In the genomic region with DNA sequence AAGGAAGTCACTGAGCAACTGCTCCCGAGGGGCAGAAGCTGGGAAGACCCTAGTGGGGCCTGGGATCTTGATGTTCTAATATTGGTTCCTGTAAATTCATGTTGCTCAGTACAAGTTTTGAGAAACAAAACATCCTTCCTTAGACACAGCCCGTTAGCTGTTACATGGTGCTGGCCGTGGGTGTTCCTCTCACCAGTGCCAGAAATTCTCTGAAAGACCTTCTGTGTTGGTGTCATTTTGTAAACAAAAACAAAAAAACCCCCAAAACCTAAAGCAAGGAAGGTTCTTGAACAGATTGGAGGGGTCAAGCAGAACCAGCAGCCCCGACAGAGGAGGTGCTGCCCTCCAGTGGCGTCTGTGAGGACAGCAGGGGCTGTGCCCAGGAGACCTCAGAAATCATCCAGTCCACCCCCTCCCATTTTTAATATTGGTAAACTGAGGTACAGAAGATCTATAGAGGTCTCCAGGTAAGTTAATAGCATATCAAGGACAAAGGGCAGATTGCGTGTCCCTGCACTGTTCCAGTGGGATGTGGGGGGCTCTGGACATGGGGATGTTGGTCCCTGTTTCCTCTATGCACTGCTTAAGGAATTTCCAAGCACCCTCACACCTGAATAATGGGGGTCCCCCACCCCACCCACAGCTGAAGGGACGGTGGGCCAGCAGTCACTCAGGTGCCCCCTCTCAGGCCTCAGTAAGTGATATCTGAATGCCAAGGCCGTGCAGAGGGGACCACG, we compare ENCODE assay signal across 1 cellular context.
TF ChIP-seq lines count a peak whose summit lies in the region.

No MANE protein-coding gene starts in this region.

TF ChIP-seq in K562, 482 proteins besides CTCF, POLR2A, EP300 and RAD21 (continued from another document and continues in another):
- TF ChIP-seq, protein P1, sequence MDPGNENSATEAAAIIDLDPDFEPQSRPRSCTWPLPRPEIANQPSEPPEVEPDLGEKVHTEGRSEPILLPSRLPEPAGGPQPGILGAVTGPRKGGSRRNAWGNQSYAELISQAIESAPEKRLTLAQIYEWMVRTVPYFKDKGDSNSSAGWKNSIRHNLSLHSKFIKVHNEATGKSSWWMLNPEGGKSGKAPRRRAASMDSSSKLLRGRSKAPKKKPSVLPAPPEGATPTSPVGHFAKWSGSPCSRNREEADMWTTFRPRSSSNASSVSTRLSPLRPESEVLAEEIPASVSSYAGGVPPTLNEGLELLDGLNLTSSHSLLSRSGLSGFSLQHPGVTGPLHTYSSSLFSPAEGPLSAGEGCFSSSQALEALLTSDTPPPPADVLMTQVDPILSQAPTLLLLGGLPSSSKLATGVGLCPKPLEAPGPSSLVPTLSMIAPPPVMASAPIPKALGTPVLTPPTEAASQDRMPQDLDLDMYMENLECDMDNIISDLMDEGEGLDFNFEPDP (CRISPR knock-in tag; IDR thresholded peaks at IDR 0.05): no peak
- TF ChIP-seq, protein P2, sequence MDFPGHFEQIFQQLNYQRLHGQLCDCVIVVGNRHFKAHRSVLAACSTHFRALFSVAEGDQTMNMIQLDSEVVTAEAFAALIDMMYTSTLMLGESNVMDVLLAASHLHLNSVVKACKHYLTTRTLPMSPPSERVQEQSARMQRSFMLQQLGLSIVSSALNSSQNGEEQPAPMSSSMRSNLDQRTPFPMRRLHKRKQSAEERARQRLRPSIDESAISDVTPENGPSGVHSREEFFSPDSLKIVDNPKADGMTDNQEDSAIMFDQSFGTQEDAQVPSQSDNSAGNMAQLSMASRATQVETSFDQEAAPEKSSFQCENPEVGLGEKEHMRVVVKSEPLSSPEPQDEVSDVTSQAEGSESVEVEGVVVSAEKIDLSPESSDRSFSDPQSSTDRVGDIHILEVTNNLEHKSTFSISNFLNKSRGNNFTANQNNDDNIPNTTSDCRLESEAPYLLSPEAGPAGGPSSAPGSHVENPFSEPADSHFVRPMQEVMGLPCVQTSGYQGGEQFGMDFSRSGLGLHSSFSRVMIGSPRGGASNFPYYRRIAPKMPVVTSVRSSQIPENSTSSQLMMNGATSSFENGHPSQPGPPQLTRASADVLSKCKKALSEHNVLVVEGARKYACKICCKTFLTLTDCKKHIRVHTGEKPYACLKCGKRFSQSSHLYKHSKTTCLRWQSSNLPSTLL (IDR thresholded peaks at IDR 0.05): no peak
- TF ChIP-seq ZC3H8 (IDR thresholded peaks at IDR 0.05): no peak
- TF ChIP-seq, protein P3, sequence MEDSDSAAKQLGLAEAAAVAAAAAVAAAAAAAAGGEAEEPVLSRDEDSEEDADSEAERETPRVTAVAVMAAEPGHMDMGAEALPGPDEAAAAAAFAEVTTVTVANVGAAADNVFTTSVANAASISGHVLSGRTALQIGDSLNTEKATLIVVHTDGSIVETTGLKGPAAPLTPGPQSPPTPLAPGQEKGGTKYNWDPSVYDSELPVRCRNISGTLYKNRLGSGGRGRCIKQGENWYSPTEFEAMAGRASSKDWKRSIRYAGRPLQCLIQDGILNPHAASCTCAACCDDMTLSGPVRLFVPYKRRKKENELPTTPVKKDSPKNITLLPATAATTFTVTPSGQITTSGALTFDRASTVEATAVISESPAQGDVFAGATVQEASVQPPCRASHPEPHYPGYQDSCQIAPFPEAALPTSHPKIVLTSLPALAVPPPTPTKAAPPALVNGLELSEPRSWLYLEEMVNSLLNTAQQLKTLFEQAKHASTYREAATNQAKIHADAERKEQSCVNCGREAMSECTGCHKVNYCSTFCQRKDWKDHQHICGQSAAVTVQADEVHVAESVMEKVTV (CRISPR knock-in tag; IDR thresholded peaks at IDR 0.05): peak; percentile 40; the same call in 1 of the 2 replicates
- TF ChIP-seq NONO (IDR thresholded peaks at IDR 0.05; ENCODE audit: low read depth in 2 of 2, low read length in 1 of 2): no peak
- no peak for TF ChIP-seq RBFOX2 (IDR thresholded peaks at IDR 0.05; ENCODE audit: low read depth, low read length)
- peak; percentile 64; the same call in 1 of the 2 replicates for TF ChIP-seq ZBTB7A (IDR thresholded peaks at IDR 0.05; ENCODE audit: borderline replicate concordance, control insufficient read depth, low read depth, low read length)
- TF ChIP-seq, protein P4, sequence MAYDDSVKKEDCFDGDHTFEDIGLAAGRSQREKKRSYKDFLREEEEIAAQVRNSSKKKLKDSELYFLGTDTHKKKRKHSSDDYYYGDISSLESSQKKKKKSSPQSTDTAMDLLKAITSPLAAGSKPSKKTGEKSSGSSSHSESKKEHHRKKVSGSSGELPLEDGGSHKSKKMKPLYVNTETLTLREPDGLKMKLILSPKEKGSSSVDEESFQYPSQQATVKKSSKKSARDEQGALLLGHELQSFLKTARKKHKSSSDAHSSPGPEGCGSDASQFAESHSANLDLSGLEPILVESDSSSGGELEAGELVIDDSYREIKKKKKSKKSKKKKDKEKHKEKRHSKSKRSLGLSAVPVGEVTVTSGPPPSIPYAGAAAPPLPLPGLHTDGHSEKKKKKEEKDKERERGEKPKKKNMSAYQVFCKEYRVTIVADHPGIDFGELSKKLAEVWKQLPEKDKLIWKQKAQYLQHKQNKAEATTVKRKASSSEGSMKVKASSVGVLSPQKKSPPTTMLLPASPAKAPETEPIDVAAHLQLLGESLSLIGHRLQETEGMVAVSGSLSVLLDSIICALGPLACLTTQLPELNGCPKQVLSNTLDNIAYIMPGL (CRISPR knock-in tag; IDR thresholded peaks at IDR 0.05): no peak
- TF ChIP-seq TEAD1 (CRISPR knock-in tag; IDR thresholded peaks at IDR 0.05): no peak
- no peak for TF ChIP-seq PRPF4 (IDR thresholded peaks at IDR 0.05; ENCODE audit: insufficient read depth, low read depth, low read length, poor library complexity, severe bottlenecking)
- TF ChIP-seq, protein P5, sequence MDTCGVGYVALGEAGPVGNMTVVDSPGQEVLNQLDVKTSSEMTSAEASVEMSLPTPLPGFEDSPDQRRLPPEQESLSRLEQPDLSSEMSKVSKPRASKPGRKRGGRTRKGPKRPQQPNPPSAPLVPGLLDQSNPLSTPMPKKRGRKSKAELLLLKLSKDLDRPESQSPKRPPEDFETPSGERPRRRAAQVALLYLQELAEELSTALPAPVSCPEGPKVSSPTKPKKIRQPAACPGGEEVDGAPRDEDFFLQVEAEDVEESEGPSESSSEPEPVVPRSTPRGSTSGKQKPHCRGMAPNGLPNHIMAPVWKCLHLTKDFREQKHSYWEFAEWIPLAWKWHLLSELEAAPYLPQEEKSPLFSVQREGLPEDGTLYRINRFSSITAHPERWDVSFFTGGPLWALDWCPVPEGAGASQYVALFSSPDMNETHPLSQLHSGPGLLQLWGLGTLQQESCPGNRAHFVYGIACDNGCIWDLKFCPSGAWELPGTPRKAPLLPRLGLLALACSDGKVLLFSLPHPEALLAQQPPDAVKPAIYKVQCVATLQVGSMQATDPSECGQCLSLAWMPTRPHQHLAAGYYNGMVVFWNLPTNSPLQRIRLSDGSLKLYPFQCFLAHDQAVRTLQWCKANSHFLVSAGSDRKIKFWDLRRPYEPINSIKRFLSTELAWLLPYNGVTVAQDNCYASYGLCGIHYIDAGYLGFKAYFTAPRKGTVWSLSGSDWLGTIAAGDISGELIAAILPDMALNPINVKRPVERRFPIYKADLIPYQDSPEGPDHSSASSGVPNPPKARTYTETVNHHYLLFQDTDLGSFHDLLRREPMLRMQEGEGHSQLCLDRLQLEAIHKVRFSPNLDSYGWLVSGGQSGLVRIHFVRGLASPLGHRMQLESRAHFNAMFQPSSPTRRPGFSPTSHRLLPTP (IDR thresholded peaks at IDR 0.05; ENCODE audit: borderline replicate concordance, extremely low read depth, insufficient read length): no peak
- TF ChIP-seq SNIP1 (IDR thresholded peaks at IDR 0.05; ENCODE audit: low read depth): no peak
- TF ChIP-seq, protein P6, sequence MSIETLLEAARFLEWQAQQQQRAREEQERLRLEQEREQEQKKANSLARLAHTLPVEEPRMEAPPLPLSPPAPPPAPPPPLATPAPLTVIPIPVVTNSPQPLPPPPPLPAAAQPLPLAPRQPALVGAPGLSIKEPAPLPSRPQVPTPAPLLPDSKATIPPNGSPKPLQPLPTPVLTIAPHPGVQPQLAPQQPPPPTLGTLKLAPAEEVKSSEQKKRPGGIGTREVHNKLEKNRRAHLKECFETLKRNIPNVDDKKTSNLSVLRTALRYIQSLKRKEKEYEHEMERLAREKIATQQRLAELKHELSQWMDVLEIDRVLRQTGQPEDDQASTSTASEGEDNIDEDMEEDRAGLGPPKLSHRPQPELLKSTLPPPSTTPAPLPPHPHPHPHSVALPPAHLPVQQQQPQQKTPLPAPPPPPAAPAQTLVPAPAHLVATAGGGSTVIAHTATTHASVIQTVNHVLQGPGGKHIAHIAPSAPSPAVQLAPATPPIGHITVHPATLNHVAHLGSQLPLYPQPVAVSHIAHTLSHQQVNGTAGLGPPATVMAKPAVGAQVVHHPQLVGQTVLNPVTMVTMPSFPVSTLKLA (conservative IDR thresholded peaks at IDR 0.05): no peak
- TF ChIP-seq, protein P7, sequence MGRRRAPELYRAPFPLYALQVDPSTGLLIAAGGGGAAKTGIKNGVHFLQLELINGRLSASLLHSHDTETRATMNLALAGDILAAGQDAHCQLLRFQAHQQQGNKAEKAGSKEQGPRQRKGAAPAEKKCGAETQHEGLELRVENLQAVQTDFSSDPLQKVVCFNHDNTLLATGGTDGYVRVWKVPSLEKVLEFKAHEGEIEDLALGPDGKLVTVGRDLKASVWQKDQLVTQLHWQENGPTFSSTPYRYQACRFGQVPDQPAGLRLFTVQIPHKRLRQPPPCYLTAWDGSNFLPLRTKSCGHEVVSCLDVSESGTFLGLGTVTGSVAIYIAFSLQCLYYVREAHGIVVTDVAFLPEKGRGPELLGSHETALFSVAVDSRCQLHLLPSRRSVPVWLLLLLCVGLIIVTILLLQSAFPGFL (CRISPR knock-in tag; IDR thresholded peaks at IDR 0.05): 0 out of 2 replicates have a peak, but pooled peaks have one; percentile 75
- TF ChIP-seq RNF2 (IDR thresholded peaks at IDR 0.05): no peak
- TF ChIP-seq KDM2B (CRISPR knock-in tag; IDR thresholded peaks at IDR 0.05): no peak
- no peak for TF ChIP-seq NFATC3 (IDR thresholded peaks at IDR 0.05)
- no peak for TF ChIP-seq TCFL5 (CRISPR knock-in tag; conservative IDR thresholded peaks at IDR 0.05)
- no peak for TF ChIP-seq TARDBP (IDR thresholded peaks at IDR 0.05)
- TF ChIP-seq NR3C1 (CRISPR knock-in tag; IDR thresholded peaks at IDR 0.05): no peak
- no peak for TF ChIP-seq NFIX (CRISPR knock-in tag; IDR thresholded peaks at IDR 0.05; ENCODE audit: low read depth)
- TF ChIP-seq STAT5A (IDR thresholded peaks at IDR 0.05; ENCODE audit: borderline replicate concordance, low read length): no peak
- TF ChIP-seq, protein P8, sequence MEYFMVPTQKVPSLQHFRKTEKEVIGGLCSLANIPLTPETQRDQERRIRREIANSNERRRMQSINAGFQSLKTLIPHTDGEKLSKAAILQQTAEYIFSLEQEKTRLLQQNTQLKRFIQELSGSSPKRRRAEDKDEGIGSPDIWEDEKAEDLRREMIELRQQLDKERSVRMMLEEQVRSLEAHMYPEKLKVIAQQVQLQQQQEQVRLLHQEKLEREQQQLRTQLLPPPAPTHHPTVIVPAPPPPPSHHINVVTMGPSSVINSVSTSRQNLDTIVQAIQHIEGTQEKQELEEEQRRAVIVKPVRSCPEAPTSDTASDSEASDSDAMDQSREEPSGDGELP (CRISPR knock-in tag; IDR thresholded peaks at IDR 0.05; ENCODE audit: borderline replicate concordance): 0 out of 2 replicates have a peak, but pooled peaks have one; percentile 20
- TF ChIP-seq RBBP5 (IDR thresholded peaks at IDR 0.05; ENCODE audit: borderline replicate concordance, insufficient read depth, low read length, poor library complexity, severe bottlenecking): no peak
- no peak for TF ChIP-seq HNRNPK (IDR thresholded peaks at IDR 0.05; ENCODE audit: low read depth, low read length, poor library complexity, severe bottlenecking)
- TF ChIP-seq ESRRB (CRISPR knock-in tag; IDR thresholded peaks at IDR 0.05; ENCODE audit: borderline replicate concordance): no peak
- no peak for TF ChIP-seq MTF1 (CRISPR knock-in tag; IDR thresholded peaks at IDR 0.05; ENCODE audit: borderline replicate concordance)
- no peak for TF ChIP-seq NR2F6 (CRISPR knock-in tag; IDR thresholded peaks at IDR 0.05)
- TF ChIP-seq, protein P9, sequence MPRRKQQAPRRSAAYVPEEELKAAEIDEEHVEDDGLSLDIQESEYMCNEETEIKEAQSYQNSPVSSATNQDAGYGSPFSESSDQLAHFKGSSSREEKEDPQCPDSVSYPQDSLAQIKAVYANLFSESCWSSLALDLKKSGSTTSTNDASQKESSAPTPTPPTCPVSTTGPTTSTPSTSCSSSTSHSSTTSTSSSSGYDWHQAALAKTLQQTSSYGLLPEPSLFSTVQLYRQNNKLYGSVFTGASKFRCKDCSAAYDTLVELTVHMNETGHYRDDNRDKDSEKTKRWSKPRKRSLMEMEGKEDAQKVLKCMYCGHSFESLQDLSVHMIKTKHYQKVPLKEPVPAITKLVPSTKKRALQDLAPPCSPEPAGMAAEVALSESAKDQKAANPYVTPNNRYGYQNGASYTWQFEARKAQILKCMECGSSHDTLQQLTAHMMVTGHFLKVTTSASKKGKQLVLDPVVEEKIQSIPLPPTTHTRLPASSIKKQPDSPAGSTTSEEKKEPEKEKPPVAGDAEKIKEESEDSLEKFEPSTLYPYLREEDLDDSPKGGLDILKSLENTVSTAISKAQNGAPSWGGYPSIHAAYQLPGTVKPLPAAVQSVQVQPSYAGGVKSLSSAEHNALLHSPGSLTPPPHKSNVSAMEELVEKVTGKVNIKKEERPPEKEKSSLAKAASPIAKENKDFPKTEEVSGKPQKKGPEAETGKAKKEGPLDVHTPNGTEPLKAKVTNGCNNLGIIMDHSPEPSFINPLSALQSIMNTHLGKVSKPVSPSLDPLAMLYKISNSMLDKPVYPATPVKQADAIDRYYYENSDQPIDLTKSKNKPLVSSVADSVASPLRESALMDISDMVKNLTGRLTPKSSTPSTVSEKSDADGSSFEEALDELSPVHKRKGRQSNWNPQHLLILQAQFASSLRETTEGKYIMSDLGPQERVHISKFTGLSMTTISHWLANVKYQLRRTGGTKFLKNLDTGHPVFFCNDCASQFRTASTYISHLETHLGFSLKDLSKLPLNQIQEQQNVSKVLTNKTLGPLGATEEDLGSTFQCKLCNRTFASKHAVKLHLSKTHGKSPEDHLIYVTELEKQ (CRISPR knock-in tag; IDR thresholded peaks at IDR 0.05): no peak
- no peak for TF ChIP-seq POLR2G (IDR thresholded peaks at IDR 0.05; ENCODE audit: low read depth, low read length)
- no peak for TF ChIP-seq HDAC1 (IDR thresholded peaks at IDR 0.05)
- TF ChIP-seq, protein P10, sequence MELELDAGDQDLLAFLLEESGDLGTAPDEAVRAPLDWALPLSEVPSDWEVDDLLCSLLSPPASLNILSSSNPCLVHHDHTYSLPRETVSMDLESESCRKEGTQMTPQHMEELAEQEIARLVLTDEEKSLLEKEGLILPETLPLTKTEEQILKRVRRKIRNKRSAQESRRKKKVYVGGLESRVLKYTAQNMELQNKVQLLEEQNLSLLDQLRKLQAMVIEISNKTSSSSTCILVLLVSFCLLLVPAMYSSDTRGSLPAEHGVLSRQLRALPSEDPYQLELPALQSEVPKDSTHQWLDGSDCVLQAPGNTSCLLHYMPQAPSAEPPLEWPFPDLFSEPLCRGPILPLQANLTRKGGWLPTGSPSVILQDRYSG (tag; conservative IDR thresholded peaks at IDR 0.05; ENCODE audit: low read depth): no peak
- TF ChIP-seq, protein P11, sequence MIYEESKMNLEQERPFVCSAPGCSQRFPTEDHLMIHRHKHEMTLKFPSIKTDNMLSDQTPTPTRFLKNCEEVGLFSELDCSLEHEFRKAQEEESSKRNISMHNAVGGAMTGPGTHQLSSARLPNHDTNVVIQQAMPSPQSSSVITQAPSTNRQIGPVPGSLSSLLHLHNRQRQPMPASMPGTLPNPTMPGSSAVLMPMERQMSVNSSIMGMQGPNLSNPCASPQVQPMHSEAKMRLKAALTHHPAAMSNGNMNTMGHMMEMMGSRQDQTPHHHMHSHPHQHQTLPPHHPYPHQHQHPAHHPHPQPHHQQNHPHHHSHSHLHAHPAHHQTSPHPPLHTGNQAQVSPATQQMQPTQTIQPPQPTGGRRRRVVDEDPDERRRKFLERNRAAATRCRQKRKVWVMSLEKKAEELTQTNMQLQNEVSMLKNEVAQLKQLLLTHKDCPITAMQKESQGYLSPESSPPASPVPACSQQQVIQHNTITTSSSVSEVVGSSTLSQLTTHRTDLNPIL (CRISPR knock-in tag; IDR thresholded peaks at IDR 0.05): no peak
- TF ChIP-seq FOXA1 (IDR thresholded peaks at IDR 0.05; ENCODE audit: borderline replicate concordance): no peak
- no peak for TF ChIP-seq CCNT2 (IDR thresholded peaks at IDR 0.05; ENCODE audit: borderline replicate concordance, extremely low read depth, insufficient read length, low read depth, low read length)
